ENCODE assay signal across 9 cellular contexts in the genomic region with DNA sequence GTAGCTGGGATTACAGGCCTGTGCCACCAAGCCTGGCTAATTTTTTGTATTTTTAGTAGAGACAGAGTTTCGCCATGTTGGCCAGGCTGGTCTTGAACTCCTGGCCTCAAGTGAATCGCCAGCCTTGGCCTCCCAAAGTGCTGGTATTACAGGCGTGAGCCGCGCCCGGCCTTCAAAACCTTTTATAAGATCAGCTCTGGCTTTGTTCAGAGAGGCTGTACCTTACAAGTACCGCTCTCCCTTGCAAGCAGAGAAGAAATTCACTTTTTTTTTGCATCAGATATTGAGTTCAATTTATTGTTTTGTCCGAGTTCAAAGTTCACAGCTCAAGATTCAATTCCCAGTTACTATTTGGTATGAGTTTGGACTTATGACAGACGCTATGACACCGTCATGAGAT. TPM values are rescaled to one million over a fixed set of nuclear protein-coding genes. Genes with fewer than 3 reads are reported as not detected.
DNase-seq lines count a peak whose midpoint lies in the region; ATAC-seq and TF ChIP-seq lines count a peak whose summit lies in the region.
"Had no signal": no experiment of that assay in that cellular context is flagged by ENCODE, and none has a peak within 500 bp of the region (broad histone marks: within the 10 kb centered on the region; RNA-seq: fewer than 3 reads in every experiment).

No MANE protein-coding gene starts in this region.

- peaks cover 17% of the 10 kb centered on the region for H3K27me3 Mint-ChIP-seq in T-helper 2 cell treated with Interferon-gamma antibody and Interleukin-4, amounts not matched to agents 5 μg/mL and 100 μg/mL, for 36 hours (ENCODE audit: low read depth)
- H3K27me3 Mint-ChIP-seq in IgD-negative memory B cell: peaks cover 3% of the 10 kb centered on the region

- intact Hi-C loops in esophagus squamous epithelium (cut with DNase I): no loop called here

- H3K9ac ChIP-seq in rectal smooth muscle tissue (ENCODE audit: low read length): no peak overlapping the region

- peaks cover 2% of the 10 kb centered on the region for H3K36me3 Mint-ChIP-seq in T-helper 2 cell treated with Interferon-gamma antibody and Interleukin-4, amounts not matched to agents 5 μg/mL and 100 μg/mL, for 36 hours (ENCODE audit: low read depth)
- H3K36me3 Mint-ChIP-seq in IgD-negative memory B cell: no peaks in the 10 kb centered on the region

- H3K4me3 ChIP-seq in esophagus squamous epithelium (peak overlapping the region in 1 of 4 donors; percentile 98), rectal smooth muscle tissue (ENCODE audit: low read length) (no peak overlapping the region)

- H3K4me1 ChIP-seq in esophagus squamous epithelium (peaks cover 10 to 41% (median 21%) of the 10 kb centered on the region in 3 donors), rectal smooth muscle tissue (ENCODE audit: control insufficient read depth, insufficient read depth, low read length) (peaks cover 8% of the 10 kb centered on the region)

- H3K27ac ChIP-seq in esophagus squamous epithelium (peak overlapping the region in 3 of 4 donors; percentile 91 to 99 (median 97)), rectal smooth muscle tissue (ENCODE audit: low read depth, low read length) (peak overlapping the region; percentile 50)

- no peak for DNase-seq in T-helper 2 cell treated with Interferon-gamma antibody and Interleukin-4, amounts not matched to agents 5 μg/mL and 100 μg/mL, for 36 hours (ENCODE audit: low spot score)
- DNase-seq in T-helper 2 cell (no peak), esophagus squamous epithelium (lab: John Stamatoyannopoulos, UW) (no peak), NCI-H187 (lab: John Stamatoyannopoulos, UW) (no peak)
- DNase-seq in stimulated activated CD4-positive, alpha-beta T cell treated with anti-CD3 and anti-CD28 coated beads, Interleukin-4, amount 100 ng/mL, for 24 hours: no peak

- peak overlapping the region; percentile 97 for H3K4me3 Mint-ChIP-seq in T-helper 2 cell treated with Interferon-gamma antibody and Interleukin-4, amounts not matched to agents 5 μg/mL and 100 μg/mL, for 36 hours
- peak overlapping the region in 3 of 4 donors; percentile 25 to 97 (median 81) for H3K4me3 Mint-ChIP-seq in IgD-negative memory B cell

- H3K9me3 Mint-ChIP-seq in T-helper 2 cell treated with Interferon-gamma antibody and Interleukin-4, amounts not matched to agents 5 μg/mL and 100 μg/mL, for 36 hours: peaks cover 5% of the 10 kb centered on the region
- H3K9me3 Mint-ChIP-seq in IgD-negative memory B cell: no peaks in the 10 kb centered on the region
- H3K9me3 Mint-ChIP-seq: activated T-helper 2 cell treated with anti-CD3 and anti-CD28 coated beads, Interferon-gamma antibody, Interleukin-2, Interleukin-4, amounts not matched to agents 10 μg/mL and 5 μg/mL and 100 μg/mL, durations not matched to agents 14 hours and 24 hours and 36 hours had no signal

- H3K27me3 ChIP-seq in esophagus squamous epithelium (no peaks in the 10 kb centered on the region), rectal smooth muscle tissue (ENCODE audit: control insufficient read depth, insufficient read depth, low read length) (no peaks in the 10 kb centered on the region)

- 92 to 94% methylated on average over 10 of the region's 10 CpGs for WGBS in esophagus squamous epithelium, 2 donors

- no peak for TF ChIP-seq POLR2A in esophagus squamous epithelium (IDR thresholded peaks at IDR 0.05)

- H3K4me1 Mint-ChIP-seq in T-helper 2 cell treated with Interferon-gamma antibody and Interleukin-4, amounts not matched to agents 5 μg/mL and 100 μg/mL, for 36 hours (ENCODE audit: low read depth): peaks cover 29% of the 10 kb centered on the region
- H3K4me1 Mint-ChIP-seq in IgD-negative memory B cell: peaks cover 14 to 19% (median 15%) of the 10 kb centered on the region in 3 donors

- no peak overlapping the region for H3K27ac Mint-ChIP-seq in T-helper 2 cell treated with Interferon-gamma antibody and Interleukin-4, amounts not matched to agents 5 μg/mL and 100 μg/mL, for 36 hours
- peak overlapping the region in 2 of 3 donors; percentile 16 to 88 for H3K27ac Mint-ChIP-seq in IgD-negative memory B cell

- no peaks in the 10 kb centered on the region for H3K9me3 ChIP-seq in esophagus squamous epithelium

- no peak for ATAC-seq in GM21423 (IDR thresholded peaks at IDR 0.05; ENCODE audit: unreplicated experiment)

- no peaks in the 10 kb centered on the region for H3K36me3 ChIP-seq in esophagus squamous epithelium
- no peaks in the 10 kb centered on the region for H3K36me3 ChIP-seq in rectal smooth muscle tissue (ENCODE audit: control insufficient read depth, insufficient read depth, low read length)

- TF ChIP-seq CTCF in esophagus squamous epithelium (IDR thresholded peaks at IDR 0.05): no peak

RNA-seq across cellular contexts. Expression of a gene that starts 1.9 kb away (rescaled TPM):
- 0.97 TPM for polyA plus RNA-seq in IgD-negative memory B cell
- total RNA-seq in esophagus squamous epithelium: 10 to 100 TPM in 1 of 4 donors, 1 to 10 TPM in 3; 6.9 to 14.5 (median 8.9) TPM
